Comparison of ENCODE assay signal across 1 cellular context in the genomic region with DNA sequence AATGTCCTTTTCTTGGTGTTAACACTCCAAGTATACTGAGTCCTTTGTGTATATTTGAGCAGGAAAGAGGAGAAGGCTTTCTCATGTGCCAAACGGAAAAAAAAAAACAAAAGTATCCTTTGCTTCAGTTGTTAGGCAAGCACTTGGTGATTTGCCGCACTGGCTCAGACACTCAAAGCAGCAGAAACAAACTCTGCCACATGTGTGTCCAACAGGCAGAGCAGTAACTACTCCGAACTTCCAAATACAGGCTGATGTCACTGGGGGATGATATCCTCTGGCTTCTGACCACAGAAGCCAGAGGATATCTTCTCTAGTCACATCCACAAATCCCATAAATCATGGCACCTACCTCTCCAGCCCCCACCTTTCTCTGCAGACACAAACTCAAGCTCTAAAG.
TF ChIP-seq lines count a peak whose summit lies in the region.

No MANE protein-coding gene starts in this region.

TF ChIP-seq in H1, 55 proteins besides CTCF, POLR2A, EP300 and RAD21 (continued from another document):
- TF ChIP-seq CREB1 (IDR thresholded peaks at IDR 0.05) (no peak), ATF3 (IDR thresholded peaks at IDR 0.05; ENCODE audit: insufficient read depth, low read depth, low read length) (no peak)
